ENCODE assay signal across 19 cellular contexts in the genomic region with DNA sequence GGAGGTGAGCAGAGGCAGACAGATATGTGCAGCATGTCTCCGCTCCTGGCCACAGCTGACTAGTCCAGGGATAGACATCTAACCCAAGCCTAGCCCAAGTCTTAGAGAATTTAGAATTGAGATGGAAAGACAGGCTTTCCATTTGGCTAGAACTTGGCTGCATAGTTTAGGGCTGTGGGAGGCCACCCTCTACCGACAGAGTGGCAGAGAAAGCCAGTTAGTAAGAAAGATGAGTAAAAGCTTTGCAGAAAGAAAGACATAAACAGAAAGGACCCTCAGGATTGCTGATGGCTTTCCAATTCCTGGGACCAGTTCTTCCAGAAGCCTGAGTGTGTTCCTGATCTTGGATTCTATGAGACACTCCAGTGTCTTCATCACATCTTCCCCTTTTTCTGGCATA.
DNase-seq lines count a peak whose midpoint lies in the region; ATAC-seq, FAIRE-seq and TF ChIP-seq lines count a peak whose summit lies in the region.
"Had no signal": no experiment of that assay in that cellular context is flagged by ENCODE, and none has a peak within 500 bp of the region (broad histone marks: within the 10 kb centered on the region; RNA-seq: fewer than 3 reads in every experiment).

No MANE protein-coding gene starts in this region.

- H3K9me3 Mint-ChIP-seq in stimulated activated naive CD8-positive, alpha-beta T cell treated with anti-CD3 and anti-CD28 coated beads, Interleukin-15, Interleukin-2, amounts not matched to agents 100 ng/mL and 50 ng/mL, for 24 hours, result peaks cover 15% of the 10 kb centered on the region
- peaks cover 0 to 14% of the 10 kb centered on the region in 2 donors for H3K9me3 Mint-ChIP-seq in stimulated activated naive CD8-positive, alpha-beta T cell treated with anti-CD3 and anti-CD28 coated beads, Interleukin-15, amount 100 ng/mL, for 72 hours
- H3K9me3 Mint-ChIP-seq: CD4-positive, alpha-beta T cell; dendritic cell treated with granulocyte-macrophage colony-stimulating factor and Interleukin-4, amounts not matched to agents 40 ng/mL and 50 ng/mL, for 4 days had no signal

- no TSS peak for BruUV-seq in HepG2 (replicated peaks; lab: Mats Ljungman, UMichigan)

- H3K9me3 ChIP-seq in muscle layer of colon (ENCODE audit: low read length) (no peaks in the 10 kb centered on the region), HepG2 (ENCODE audit: low read length) (no peaks in the 10 kb centered on the region)
- H3K9me3 ChIP-seq: ovary had no signal

- ATAC-seq in stimulated activated naive CD8-positive, alpha-beta T cell treated with anti-CD3 and anti-CD28 coated beads, Interleukin-15, amount 100 ng/mL, for 72 hours, result no peak
- ATAC-seq in left cardiac atrium (no peak), Right ventricle myocardium superior (ENCODE audit: poor library complexity) (no peak), HepG2 (no peak)

- in situ Hi-C loops in HepG2 (cut with HindIII; ENCODE audit: extremely low pct_ligation_motif_present, low pct_unique_long_range_greater_than_20kb), result no loop called here

- H3K4me1 ChIP-seq in muscle layer of colon (ENCODE audit: insufficient read depth, low read length) (peaks cover 30% of the 10 kb centered on the region), HepG2 (ENCODE audit: insufficient read depth, low read length) (peaks cover 11% of the 10 kb centered on the region)

- no peak overlapping the region for H3K4me3 ChIP-seq in dorsolateral prefrontal cortex
- H3K4me3 ChIP-seq in muscle layer of colon (ENCODE audit: low read depth in 1 of 2, low read length in 2 of 2), result no peak overlapping the region
- no peak overlapping the region for H3K4me3 ChIP-seq in HepG2 (replicated peaks in 1 of 3; ENCODE audit: insufficient read depth in 1 of 3, low read depth in 2 of 3, low read length in 3 of 3)
- H3K4me3 ChIP-seq: ovary had no signal

- TF ChIP-seq CTCF in dorsolateral prefrontal cortex (IDR thresholded peaks at IDR 0.05 in 54 of 56, conservative IDR thresholded peaks at IDR 0.05 in 2 of 56; ENCODE audit: low read depth in 1 of 56, partially characterized antibody in 56 of 56) (peak in 33 of 56 donors; percentile 5 to 60 (median 29)), GM10266 (IDR thresholded peaks at IDR 0.05; ENCODE audit: control insufficient read depth, insufficient read depth, low read depth, missing control alignments) (no peak), HepG2 (CRISPR knock-in tag; IDR thresholded peaks at IDR 0.05) (no peak)

- no peak for TF ChIP-seq POLR2A in HepG2 (IDR thresholded peaks at IDR 0.05; ENCODE audit: insufficient read depth in 1 of 2, low read depth in 2 of 2, low read length in 2 of 2)

- CTCF ChIA-PET in HepG2 (lab: Yijun Ruan, JAX; ENCODE audit: low intra/inter-chr PET ratio, low total read pairs), result no interaction called here

- TF ChIP-seq RAD21 in HepG2 (CRISPR knock-in tag; IDR thresholded peaks at IDR 0.05), result no peak

- FAIRE-seq in HepG2 (lab: Jason Lieb, UNC), result no peak
- FAIRE-seq: H1 had no signal

- H3K4me2 ChIP-seq in HepG2 (ENCODE audit: low read depth, low read length), result no peak overlapping the region

- WGBS in HepG2 (ENCODE audit: low lambda C conversion rate), result 100% methylated on average over 2 of the region's 2 CpGs

- H3K27me3 ChIP-seq in dorsolateral prefrontal cortex, result no peaks in the 10 kb centered on the region
- H3K27me3 ChIP-seq in muscle layer of colon (ENCODE audit: control insufficient read depth in 1 of 2, insufficient read depth in 2 of 2, low read length in 2 of 2), result no peaks in the 10 kb centered on the region
- no peaks in the 10 kb centered on the region; a peak in 1 of 5 replicates for H3K27me3 ChIP-seq in HepG2 (ENCODE audit: control insufficient read depth in 1 of 2, insufficient read depth in 2 of 2, low read length in 2 of 2)
- H3K27me3 ChIP-seq: ovary had no signal

- H3K36me3 Mint-ChIP-seq in stimulated activated naive CD8-positive, alpha-beta T cell treated with anti-CD3 and anti-CD28 coated beads, Interleukin-15, Interleukin-2, amounts not matched to agents 100 ng/mL and 50 ng/mL, for 24 hours (ENCODE audit: low read depth), result peaks cover 27% of the 10 kb centered on the region

- no peak for DNase-seq in stimulated activated naive CD8-positive, alpha-beta T cell treated with anti-CD3 and anti-CD28 coated beads, Interleukin-15, amount 100 ng/mL, for 72 hours
- no peak for DNase-seq in dorsolateral prefrontal cortex
- no peak for DNase-seq in GM10266 (ENCODE audit: extremely low spot score)
- DNase-seq in left cardiac atrium, result no peak
- no peak for DNase-seq in Right ventricle myocardium superior
- no peak for DNase-seq in HepG2 (ENCODE audit: low spot score)
- DNase-seq: activated CD4-positive, alpha-beta T cell treated with anti-CD3 and anti-CD28 coated beads for 36 hours; CD4-positive, alpha-beta T cell; DMS79; NCI-H1436; NCI-H524; ovary; RPMI8226; stimulated activated naive CD4-positive, alpha-beta T cell treated with Interleukin-2 at 50 U/mL for 16 hours had no signal

- H3K4me3 Mint-ChIP-seq in stimulated activated naive CD8-positive, alpha-beta T cell treated with anti-CD3 and anti-CD28 coated beads, Interleukin-15, Interleukin-2, amounts not matched to agents 100 ng/mL and 50 ng/mL, for 24 hours, result no peak overlapping the region
- H3K4me3 Mint-ChIP-seq in stimulated activated naive CD8-positive, alpha-beta T cell treated with anti-CD3 and anti-CD28 coated beads, Interleukin-15, amount 100 ng/mL, for 72 hours, result no peak overlapping the region
- H3K4me3 Mint-ChIP-seq: activated CD4-positive, alpha-beta T cell treated with anti-CD3 and anti-CD28 coated beads for 36 hours; CD4-positive, alpha-beta T cell; dendritic cell treated with granulocyte-macrophage colony-stimulating factor and Interleukin-4, amounts not matched to agents 40 ng/mL and 50 ng/mL, for 4 days; type B pancreatic cell had no signal

- POLR2A ChIA-PET in HepG2 (lab: Yijun Ruan, JAX), result no interaction called here

- H3K36me3 ChIP-seq in muscle layer of colon (ENCODE audit: insufficient read depth, low read length), result no peaks in the 10 kb centered on the region
- no peaks in the 10 kb centered on the region for H3K36me3 ChIP-seq in HepG2 (replicated peaks in 1 of 2; ENCODE audit: control insufficient read depth in 1 of 2, insufficient read depth in 2 of 2, low read length in 2 of 2)
- H3K36me3 ChIP-seq: ovary had no signal

- peaks cover 47% of the 10 kb centered on the region for H3K4me1 Mint-ChIP-seq in stimulated activated naive CD8-positive, alpha-beta T cell treated with anti-CD3 and anti-CD28 coated beads, Interleukin-15, Interleukin-2, amounts not matched to agents 100 ng/mL and 50 ng/mL, for 24 hours (ENCODE audit: low read depth)
- H3K4me1 Mint-ChIP-seq in stimulated activated naive CD8-positive, alpha-beta T cell treated with anti-CD3 and anti-CD28 coated beads, Interleukin-15, amount 100 ng/mL, for 72 hours, result peaks cover 54% of the 10 kb centered on the region

- TF ChIP-seq EP300 in HepG2 (IDR thresholded peaks at IDR 0.05; ENCODE audit: low read depth in 2 of 2, low read length in 2 of 2) (no peak), HepG2 (CRISPR knock-in tag; IDR thresholded peaks at IDR 0.05; ENCODE audit: borderline replicate concordance) (no peak)

- H3K27ac ChIP-seq in dorsolateral prefrontal cortex, result peak overlapping the region in 46 of 59 donors; percentile 9 to 94 (median 83)
- H3K27ac ChIP-seq in muscle layer of colon (ENCODE audit: low read depth, low read length), result peak overlapping the region; percentile 13
- H3K27ac ChIP-seq in HepG2 (ENCODE audit: extremely low read length, insufficient read depth, low read length), result no peak overlapping the region
- H3K27ac ChIP-seq: ovary had no signal

- intact Hi-C loops in dorsolateral prefrontal cortex (cut with DNase I), result no loop called here
- intact Hi-C loops in left cardiac atrium (cut with DNase I), result no loop called here
- intact Hi-C loops in Right ventricle myocardium superior (cut with DNase I), result no loop called here
- intact Hi-C loops in HepG2 (cut with micrococcal nuclease; ENCODE audit: unreplicated experiment), result no loop called here

- no peaks in the 10 kb centered on the region for H3K79me2 ChIP-seq in HepG2 (ENCODE audit: insufficient read depth, low read length)

- H3K27ac Mint-ChIP-seq in stimulated activated naive CD8-positive, alpha-beta T cell treated with anti-CD3 and anti-CD28 coated beads, Interleukin-15, Interleukin-2, amounts not matched to agents 100 ng/mL and 50 ng/mL, for 24 hours, result peak overlapping the region; percentile 15
- no peak overlapping the region for H3K27ac Mint-ChIP-seq in stimulated activated naive CD8-positive, alpha-beta T cell treated with anti-CD3 and anti-CD28 coated beads, Interleukin-15, amount 100 ng/mL, for 72 hours
- H3K27ac Mint-ChIP-seq: CD4-positive, alpha-beta T cell; dendritic cell treated with granulocyte-macrophage colony-stimulating factor and Interleukin-4, amounts not matched to agents 40 ng/mL and 50 ng/mL, for 4 days; type B pancreatic cell had no signal

- no peaks in the 10 kb centered on the region for H4K20me1 ChIP-seq in HepG2 (ENCODE audit: insufficient read depth, low read length)

- H3K9ac ChIP-seq in muscle layer of colon (ENCODE audit: low read length) (no peak overlapping the region), HepG2 (ENCODE audit: insufficient read depth, low read depth, low read length) (no peak overlapping the region)

- H3K27me3 Mint-ChIP-seq in stimulated activated naive CD8-positive, alpha-beta T cell treated with anti-CD3 and anti-CD28 coated beads, Interleukin-15, Interleukin-2, amounts not matched to agents 100 ng/mL and 50 ng/mL, for 24 hours, result no peaks in the 10 kb centered on the region
- no peaks in the 10 kb centered on the region for H3K27me3 Mint-ChIP-seq in stimulated activated naive CD8-positive, alpha-beta T cell treated with anti-CD3 and anti-CD28 coated beads, Interleukin-15, amount 100 ng/mL, for 72 hours
- H3K27me3 Mint-ChIP-seq: activated CD4-positive, alpha-beta T cell treated with anti-CD3 and anti-CD28 coated beads for 36 hours; CD4-positive, alpha-beta T cell; dendritic cell treated with granulocyte-macrophage colony-stimulating factor and Interleukin-4, amounts not matched to agents 40 ng/mL and 50 ng/mL, for 4 days; type B pancreatic cell had no signal

- H2AFZ ChIP-seq in HepG2 (ENCODE audit: low read length), result no peak overlapping the region

TF ChIP-seq in HepG2, 621 proteins besides CTCF, POLR2A, EP300 and RAD21 (continues in another document):
- no peak for TF ChIP-seq DPF2 (CRISPR knock-in tag; IDR thresholded peaks at IDR 0.05; ENCODE audit: borderline replicate concordance, low read depth)
- TF ChIP-seq, protein P1, sequence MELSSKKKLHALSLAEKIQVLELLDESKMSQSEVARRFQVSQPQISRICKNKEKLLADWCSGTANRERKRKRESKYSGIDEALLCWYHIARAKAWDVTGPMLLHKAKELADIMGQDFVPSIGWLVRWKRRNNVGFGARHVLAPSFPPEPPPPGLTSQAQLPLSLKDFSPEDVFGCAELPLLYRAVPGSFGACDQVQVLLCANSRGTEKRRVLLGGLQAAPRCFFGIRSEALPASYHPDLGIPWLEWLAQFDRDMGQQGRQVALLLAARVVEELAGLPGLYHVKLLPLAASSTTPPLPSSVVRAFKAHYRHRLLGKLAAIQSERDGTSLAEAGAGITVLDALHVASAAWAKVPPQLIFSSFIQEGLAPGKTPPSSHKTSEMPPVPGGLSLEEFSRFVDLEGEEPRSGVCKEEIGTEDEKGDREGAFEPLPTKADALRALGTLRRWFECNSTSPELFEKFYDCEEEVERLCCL (CRISPR knock-in tag; IDR thresholded peaks at IDR 0.05; ENCODE audit: borderline replicate concordance), result no peak
- no peak for TF ChIP-seq WIZ (CRISPR knock-in tag; IDR thresholded peaks at IDR 0.05)

Comparison
In these comparisons a context has a peak if more than half of its experiments do, and no peak if none do; other contexts are left out.
1. CTCF ChIP-seq: peak in dorsolateral prefrontal cortex (33 of 56); none in GM10266 (single experiment) and HepG2 (single experiment).